Comparison of ENCODE assay signal across 9 cellular contexts in genomic region chr12:121776190-121777098, GRCh38. TPM values are rescaled to one million over a fixed set of nuclear protein-coding genes. Genes with fewer than 3 reads are reported as not detected.
DNase-seq lines count a peak whose midpoint lies in the region; ATAC-seq, FAIRE-seq and TF ChIP-seq lines count a peak whose summit lies in the region.
"Had no signal": no experiment of that assay in that cellular context is flagged by ENCODE, and none has a peak within 500 bp of the region (broad histone marks: within the 10 kb centered on the region; RNA-seq: fewer than 3 reads in every experiment).

No MANE protein-coding gene starts in this region.

- peak; percentile 83 to 89 for ATAC-seq in activated T-cell treated with anti-CD3 and anti-CD28 coated beads, Interleukin-2, amount 50 U/mL, for 4 hours

- H3K36me3 Mint-ChIP-seq in activated T-cell treated with anti-CD3 and anti-CD28 coated beads, Interleukin-2, amount 50 U/mL, for 4 hours (ENCODE audit: insufficient read depth): peaks cover 10% of the 10 kb centered on the region

- POLR2A ChIA-PET in HEK293 (lab: Yijun Ruan, JAX) (interaction anchor here (0.7 kb wide), 1 partner anchor 1576 kb away, joined by 4 read pairs; the partner anchor contains the start of gene RPLP0), PC-9 (lab: Charles Lee; ENCODE audit: unreplicated experiment) (no interaction called here)

- H3K9ac ChIP-seq in fibroblast of lung (ENCODE audit: insufficient read depth, low read length): no peak overlapping the region

- TF ChIP-seq CTCF in D721Med (IDR thresholded peaks at IDR 0.05; ENCODE audit: insufficient read depth, missing control alignments): peak; percentile 76
- TF ChIP-seq CTCF in HEK293 (tag by site-specific recombination; IDR thresholded peaks at IDR 0.05): peak; percentile 87
- TF ChIP-seq CTCF in PC-9 (conservative IDR thresholded peaks at IDR 0.05): peak; percentile 93
- peak; percentile 78 for TF ChIP-seq CTCF in fibroblast of lung (conservative IDR thresholded peaks at IDR 0.05 in 1 of 2, IDR thresholded peaks at IDR 0.05 in 1 of 2; ENCODE audit: low read depth in 1 of 2, low read length in 2 of 2)

- FAIRE-seq in D721Med (lab: Jason Lieb, UNC): no peak

- no peaks in the 10 kb centered on the region for H3K27me3 ChIP-seq in PC-9 (ENCODE audit: insufficient read depth, low read depth)
- H3K27me3 ChIP-seq in fibroblast of lung (ENCODE audit: control insufficient read depth, insufficient read depth, low read length): no peaks in the 10 kb centered on the region
- no peaks in the 10 kb centered on the region for H3K27me3 ChIP-seq in thymus (ENCODE audit: control insufficient read depth, insufficient read depth)

- H4K20me1 ChIP-seq in PC-9 (ENCODE audit: insufficient read depth) (peaks cover 13% of the 10 kb centered on the region), fibroblast of lung (ENCODE audit: control insufficient read depth, extremely low read depth, insufficient read depth, low read length) (no peaks in the 10 kb centered on the region)

- H3K9me2 ChIP-seq in PC-9 (ENCODE audit: insufficient read depth): no peaks in the 10 kb centered on the region

- intact Hi-C loops in PC-9 (cut with micrococcal nuclease; ENCODE audit: unreplicated experiment): loop anchor here (5.0 kb wide), 1 partner anchor 149 kb away; the partner anchor contains the start of gene ORAI1

- WGBS in thymus: 29% methylated on average over 24 of the region's 24 CpGs

- H2AFZ ChIP-seq in PC-9: no peak overlapping the region
- no peak overlapping the region for H2AFZ ChIP-seq in fibroblast of lung (ENCODE audit: low read length)

- peak; percentile 97 for DNase-seq in D721Med (ENCODE audit: insufficient read length, low spot score)
- peak; percentile 59 to 80 for DNase-seq in PC-9
- peak; percentile 95 for DNase-seq in activated T-cell treated with anti-CD3 and anti-CD28 coated beads, Interleukin-2, amount 50 U/mL, for 4 hours
- DNase-seq in fibroblast of lung (ENCODE audit: low read depth in 2 of 2): peak in 1 of 2 donors; percentile 57
- peak in 39 of 56 donors; percentile 5 to 82 (median 38) for DNase-seq in nucleus accumbens (lab: John Stamatoyannopoulos, UW)
- no peak for DNase-seq in foreskin melanocyte

- no peak overlapping the region for H3K27ac ChIP-seq in HEK293 (ENCODE audit: extremely low read depth, low read depth, low read length)
- peak overlapping the region; percentile 61 for H3K27ac ChIP-seq in PC-9
- H3K27ac ChIP-seq in fibroblast of lung (ENCODE audit: insufficient read depth, low read length): no peak overlapping the region
- H3K27ac ChIP-seq in thymus (ENCODE audit: low read depth): peak overlapping the region; percentile 25
- H3K27ac ChIP-seq: SK-N-MC had no signal

- H3K4me3 ChIP-seq in HEK293 (ENCODE audit: low read depth, low read length) (no peak overlapping the region), PC-9 (no peak overlapping the region), fibroblast of lung (replicated peaks in 1 of 4; ENCODE audit: control extremely low read depth in 1 of 4, insufficient read depth in 1 of 4, low read depth in 3 of 4, low read length in 4 of 4) (no peak overlapping the region), thymus (ENCODE audit: low read length) (no peak overlapping the region)
- H3K4me3 ChIP-seq: SK-N-MC had no signal

- H3K9me3 Mint-ChIP-seq in activated T-cell treated with anti-CD3 and anti-CD28 coated beads, Interleukin-2, amount 50 U/mL, for 4 hours: no peaks in the 10 kb centered on the region

- H3K4me1 ChIP-seq in HEK293 (ENCODE audit: control insufficient read depth, insufficient read depth, low read length) (no peaks in the 10 kb centered on the region), PC-9 (replicated peaks; ENCODE audit: insufficient read depth) (peaks cover 20% of the 10 kb centered on the region), fibroblast of lung (ENCODE audit: control insufficient read depth, extremely low read depth, insufficient read depth, low read length) (peaks cover 5% of the 10 kb centered on the region), thymus (ENCODE audit: control insufficient read depth, insufficient read depth, low read length) (peaks cover 9% of the 10 kb centered on the region)

- H3K9me3 ChIP-seq in HEK293 (ENCODE audit: control insufficient read depth, insufficient read depth, low read depth, low read length) (no peaks in the 10 kb centered on the region), PC-9 (ENCODE audit: insufficient read depth, low read depth) (no peaks in the 10 kb centered on the region), fibroblast of lung (ENCODE audit: control insufficient read depth, insufficient read depth, low read depth, low read length) (no peaks in the 10 kb centered on the region), thymus (ENCODE audit: control insufficient read depth) (no peaks in the 10 kb centered on the region)

- H3K79me2 ChIP-seq in PC-9 (ENCODE audit: low read depth) (peaks cover 14% of the 10 kb centered on the region), fibroblast of lung (ENCODE audit: control insufficient read depth, insufficient read depth, low read length) (no peaks in the 10 kb centered on the region)

- H3K4me1 Mint-ChIP-seq in activated T-cell treated with anti-CD3 and anti-CD28 coated beads, Interleukin-2, amount 50 U/mL, for 4 hours (ENCODE audit: low read depth): peaks cover 24% of the 10 kb centered on the region

- TSS peak; percentile 21 for BruUV-seq in PC-9 (replicated peaks; lab: Mats Ljungman, UMichigan)

- H3F3A ChIP-seq in PC-9 (ENCODE audit: insufficient read depth, low read depth): peaks cover 83% of the 10 kb centered on the region

- peaks cover 0 to 3% of the 10 kb centered on the region in 2 experiments; a peak in 1 of 3 replicates for H3K36me3 ChIP-seq in HEK293 (ENCODE audit: control insufficient read depth in 2 of 2, insufficient read depth in 1 of 2, low read length in 2 of 2)
- H3K36me3 ChIP-seq in PC-9 (ENCODE audit: low read depth): no peaks in the 10 kb centered on the region
- peaks cover 9% of the 10 kb centered on the region for H3K36me3 ChIP-seq in fibroblast of lung (ENCODE audit: control insufficient read depth, insufficient read depth, low read length)
- peaks cover 26% of the 10 kb centered on the region for H3K36me3 ChIP-seq in thymus (ENCODE audit: control insufficient read depth, insufficient read depth)

- no peaks in the 10 kb centered on the region for H3K27me3 Mint-ChIP-seq in activated T-cell treated with anti-CD3 and anti-CD28 coated beads, Interleukin-2, amount 50 U/mL, for 4 hours (ENCODE audit: low read depth)

- no peak overlapping the region for H3K4me3 Mint-ChIP-seq in activated T-cell treated with anti-CD3 and anti-CD28 coated beads, Interleukin-2, amount 50 U/mL, for 4 hours

- peak overlapping the region; percentile 51 for H3K4me2 ChIP-seq in PC-9
- H3K4me2 ChIP-seq in fibroblast of lung (ENCODE audit: extremely low read depth, insufficient read depth, low read length): no peak overlapping the region

- CTCF ChIA-PET in HEK293 (lab: Yijun Ruan, JAX) (interaction anchor here (0.6 to 15.2 kb wide), 17 partner anchors 9 to 1262 kb away, joined by 3 to 238 read pairs (median 3); partner anchors contain the start of gene RHOF), PC-9 (lab: Charles Lee) (interaction anchor here (0.6 kb wide), 1 partner anchor 280 kb away, joined by 3 read pairs; no protein-coding TSS in a partner anchor)

TF ChIP-seq in HEK293, 187 proteins besides CTCF, POLR2A, EP300 and RAD21 (continues in another document):
- TF ChIP-seq SALL2 (tag by site-specific recombination; IDR thresholded peaks at IDR 0.05; ENCODE audit: borderline replicate concordance): no peak
- no peak for TF ChIP-seq WT1 (tag by site-specific recombination; IDR thresholded peaks at IDR 0.05)
- TF ChIP-seq KLF8 (tag by site-specific recombination; IDR thresholded peaks at IDR 0.05): peak; percentile 24; the same call in 1 of the 2 replicates
- TF ChIP-seq ZNF394 (tag by site-specific recombination; IDR thresholded peaks at IDR 0.05; ENCODE audit: borderline replicate concordance): peak; percentile 54; the same call in 1 of the 2 replicates
- no peak for TF ChIP-seq ZNF626 (tag by site-specific recombination; IDR thresholded peaks at IDR 0.05)
- TF ChIP-seq SCRT1 (tag by site-specific recombination; IDR thresholded peaks at IDR 0.05; ENCODE audit: borderline replicate concordance): no peak
- TF ChIP-seq MEIS1 (CRISPR knock-in tag; IDR thresholded peaks at IDR 0.05; ENCODE audit: borderline replicate concordance): no peak
- TF ChIP-seq ZNF404 (tag by site-specific recombination; IDR thresholded peaks at IDR 0.05): no peak

RNA-seq across cellular contexts. Expression of gene RHOF, which starts 17.0 kb away (rescaled TPM):
- total RNA-seq in PC-9 (2021): 132 and 179 TPM in 2 replicates
- total RNA-seq in activated T-cell treated with anti-CD3 and anti-CD28 coated beads, Interleukin-2, amount 50 U/mL, for 4 hours: 10 to 100 TPM; 80.7 to 94.6 (median 85.8) TPM
- 5.6 and 6.8 TPM in 2 replicates for total RNA-seq in fibroblast of lung
- polyA plus RNA-seq in fibroblast of lung: 2.3 and 4.8 TPM in 2 replicates
- 4.2 and 8.9 TPM in 2 replicates for polyA plus RNA-seq in fibroblast of lung (2012)
- polyA minus RNA-seq in fibroblast of lung (ENCODE audit: low replicate concordance): 4.7 and 8.5 TPM in 2 replicates
- polyA plus RNA-seq in thymus: 12.9 TPM

RNA-seq across cellular contexts. Expression of gene SETD1B, which starts 27.4 kb away (rescaled TPM):
- total RNA-seq in PC-9 (2021) (16.4 and 22.6 TPM in 2 replicates), fibroblast of lung (2.1 and 3.5 TPM in 2 replicates)
- total RNA-seq in activated T-cell treated with anti-CD3 and anti-CD28 coated beads, Interleukin-2, amount 50 U/mL, for 4 hours: 10 to 100 TPM; 30.4 to 32.7 (median 31.7) TPM
- polyA plus RNA-seq in fibroblast of lung (1.2 and 1.7 TPM in 2 replicates), thymus (11.8 TPM)
- 8.7 and 9.8 TPM in 2 replicates for polyA plus RNA-seq in fibroblast of lung (2012)
- 12.2 and 13.1 TPM in 2 replicates for polyA minus RNA-seq in fibroblast of lung (ENCODE audit: low replicate concordance)

Comparison
In these comparisons a context has a peak if more than half of its experiments do, and no peak if none do; other contexts are left out.
1. H3K27ac ChIP-seq: peak in PC-9 (single experiment) and thymus (single experiment); none in HEK293 (single experiment) and fibroblast of lung (single experiment).
2. RNA of gene RHOF, which starts 17.0 kb away (total RNA-seq): 132 to 179 TPM in PC-9 and 80.7 to 94.6 TPM in activated T-cell treated with anti-CD3 and anti-CD28 coated beads, Interleukin-2, amount 50 U/mL, for 4 hours; 5.6 to 6.8 TPM in fibroblast of lung; every median in the first group is over 10 times any median in the second.
3. Peak in every context shown above with its lines, with median percentiles within 50 percentile points of each other: CTCF ChIP-seq.